Comparison of ENCODE assay signal across 7 cellular contexts in genomic region chr10:29408847-29409240, GRCh38.
DNase-seq lines count a peak whose midpoint lies in the region; ATAC-seq and TF ChIP-seq lines count a peak whose summit lies in the region.

No MANE protein-coding gene starts in this region.

- peak overlapping the region; percentile 80 for H3K4me3 ChIP-seq in epithelial cell of esophagus (ENCODE audit: low read length)

- ATAC-seq in GM19043 (IDR thresholded peaks at IDR 0.05; ENCODE audit: low read depth, unreplicated experiment), result peak; percentile 5
- peak; percentile 4 for ATAC-seq in stimulated activated effector memory CD8-positive, alpha-beta T cell treated with anti-CD3 and anti-CD28 coated beads, Interleukin-12 subunit alpha, Interleukin-12 subunit beta, amount 100 ng/mL, for 72 hours

- H3K4me3 Mint-ChIP-seq in stimulated activated effector memory CD8-positive, alpha-beta T cell treated with anti-CD3 and anti-CD28 coated beads, Interleukin-12 subunit alpha, Interleukin-12 subunit beta, amount 100 ng/mL, for 72 hours, result peak overlapping the region; percentile 98

- DNase-seq in LoVo (ENCODE audit: low spot score) (peak; percentile 1), epithelial cell of esophagus (ENCODE audit: low read depth) (no peak), foreskin melanocyte (no peak), DMS79 (lab: John Stamatoyannopoulos, UW) (no peak), NCI-H1436 treated with DMSO at 0.1 percent for 48 hours (lab: John Stamatoyannopoulos, UW) (no peak)
- no peak for DNase-seq in stimulated activated effector memory CD8-positive, alpha-beta T cell treated with anti-CD3 and anti-CD28 coated beads, Interleukin-12 subunit alpha, Interleukin-12 subunit beta, amount 100 ng/mL, for 72 hours (ENCODE audit: low spot score in 2 of 2)

- H3K27ac Mint-ChIP-seq in stimulated activated effector memory CD8-positive, alpha-beta T cell treated with anti-CD3 and anti-CD28 coated beads, Interleukin-12 subunit alpha, Interleukin-12 subunit beta, amount 100 ng/mL, for 72 hours, result peak overlapping the region; percentile 95

- peaks cover 28% of the 10 kb centered on the region for H3K4me1 Mint-ChIP-seq in stimulated activated effector memory CD8-positive, alpha-beta T cell treated with anti-CD3 and anti-CD28 coated beads, Interleukin-12 subunit alpha, Interleukin-12 subunit beta, amount 100 ng/mL, for 72 hours

- TF ChIP-seq CTCF in epithelial cell of esophagus (IDR thresholded peaks at IDR 0.05; ENCODE audit: insufficient read depth, low read depth, low read length, missing control alignments), result no peak

- H3K36me3 Mint-ChIP-seq in stimulated activated effector memory CD8-positive, alpha-beta T cell treated with anti-CD3 and anti-CD28 coated beads, Interleukin-12 subunit alpha, Interleukin-12 subunit beta, amount 100 ng/mL, for 72 hours, result no peaks in the 10 kb centered on the region

- no peaks in the 10 kb centered on the region for H3K9me3 Mint-ChIP-seq in stimulated activated effector memory CD8-positive, alpha-beta T cell treated with anti-CD3 and anti-CD28 coated beads, Interleukin-12 subunit alpha, Interleukin-12 subunit beta, amount 100 ng/mL, for 72 hours
